In genomic region chr17:39069114-39069756, GRCh38 we compare ENCODE assay signal across 9 cellular contexts.
DNase-seq lines count a peak whose midpoint lies in the region; ATAC-seq, FAIRE-seq and TF ChIP-seq lines count a peak whose summit lies in the region.
"Had no signal": no experiment of that assay in that cellular context is flagged by ENCODE, and none has a peak within 500 bp of the region (broad histone marks: within the 10 kb centered on the region; RNA-seq: fewer than 3 reads in every experiment).

No MANE protein-coding gene starts in this region.

- FAIRE-seq in keratinocyte (lab: Jason Lieb, UNC) = peak; percentile 65

- H3K79me2 ChIP-seq in keratinocyte (ENCODE audit: control insufficient read depth, insufficient read depth, low read length) = no peaks in the 10 kb centered on the region

- H4K20me1 ChIP-seq in keratinocyte (ENCODE audit: control insufficient read depth, extremely low read depth, insufficient read depth, low read length) = no peaks in the 10 kb centered on the region

- DNase-seq in CD8-positive, alpha-beta memory T cell = peak in 3 of 5 donors; percentile 44 to 56 (median 52)
- DNase-seq in GM20000 (ENCODE audit: low spot score) (peak; percentile 68), NCI-H82 (lab: John Stamatoyannopoulos, UW) (peak; percentile 92), body of pancreas (peak; percentile 15 to 55 (median 34)), keratinocyte (ENCODE audit: low read depth, low spot score) (no peak), tibial artery (no peak)
- DNase-seq in stimulated activated CD4-positive, alpha-beta T cell treated with anti-CD3 and anti-CD28 coated beads, Interleukin-15, amount 100 ng/mL, for 24 hours = no peak

- H3K4me2 ChIP-seq in keratinocyte (ENCODE audit: control insufficient read depth, extremely low read depth, insufficient read depth, low read depth, low read length) = no peak overlapping the region

- peaks cover 3 to 5% (median 5%) of the 10 kb centered on the region in 3 donors for H3K4me1 Mint-ChIP-seq in CD8-positive, alpha-beta memory T cell

- no peaks in the 10 kb centered on the region for H3K9me3 ChIP-seq in CD8-positive, alpha-beta memory T cell (ENCODE audit: low read length)
- no peaks in the 10 kb centered on the region for H3K9me3 ChIP-seq in body of pancreas
- H3K9me3 ChIP-seq in keratinocyte (ENCODE audit: control insufficient read depth, low read depth, low read length) = no peaks in the 10 kb centered on the region
- H3K9me3 ChIP-seq in tibial artery = no peaks in the 10 kb centered on the region

- no peaks in the 10 kb centered on the region for H3K27me3 Mint-ChIP-seq in CD8-positive, alpha-beta memory T cell
- H3K27me3 Mint-ChIP-seq: natural killer cell treated with Interleukin-12 subunit alpha and Interleukin-12 subunit beta and Interleukin-15 and Interleukin-18, amount 100 ng/mL, for 72 hours had no signal

- H3K4me3 Mint-ChIP-seq in CD8-positive, alpha-beta memory T cell = no peak overlapping the region
- H3K4me3 Mint-ChIP-seq: natural killer cell treated with Interleukin-12 subunit alpha and Interleukin-12 subunit beta and Interleukin-15 and Interleukin-18, amount 100 ng/mL, for 72 hours had no signal

- peaks cover 0 to 15% (median 3%) of the 10 kb centered on the region in 3 donors for H3K36me3 Mint-ChIP-seq in CD8-positive, alpha-beta memory T cell
- H3K36me3 Mint-ChIP-seq: natural killer cell treated with Interleukin-12 subunit alpha and Interleukin-12 subunit beta and Interleukin-15 and Interleukin-18, amount 100 ng/mL, for 72 hours had no signal

- no peaks in the 10 kb centered on the region for H3K36me3 ChIP-seq in CD8-positive, alpha-beta memory T cell (ENCODE audit: insufficient read depth, low read length)
- H3K36me3 ChIP-seq in body of pancreas (replicated peaks in 1 of 2; ENCODE audit: insufficient read depth in 1 of 2, low read depth in 2 of 2) (no peaks in the 10 kb centered on the region), keratinocyte (ENCODE audit: control insufficient read depth in 2 of 2, extremely low read depth in 1 of 2, insufficient read depth in 2 of 2, low read length in 2 of 2) (no peaks in the 10 kb centered on the region), tibial artery (no peaks in the 10 kb centered on the region)

- dilution Hi-C loops in keratinocyte (cut with MboI; ENCODE audit: extremely low pct_ligation_motif_present, low sequenced_read_pairs) = no loop called here

- no peak overlapping the region for H3K9ac ChIP-seq in keratinocyte (ENCODE audit: control insufficient read depth, extremely low read depth, insufficient read depth, low read length)

- no peak for TF ChIP-seq POLR2A in body of pancreas (IDR thresholded peaks at IDR 0.05)

- H3K27me3 ChIP-seq in CD8-positive, alpha-beta memory T cell (ENCODE audit: insufficient read depth, low read length, poor library complexity, severe bottlenecking) = no peaks in the 10 kb centered on the region
- H3K27me3 ChIP-seq in body of pancreas = no peaks in the 10 kb centered on the region
- H3K27me3 ChIP-seq in keratinocyte (ENCODE audit: control insufficient read depth, extremely low read depth, insufficient read depth, low read length) = peaks cover 4% of the 10 kb centered on the region
- peaks cover 0 to 7% of the 10 kb centered on the region in 2 donors for H3K27me3 ChIP-seq in tibial artery

- no peak overlapping the region for H2AFZ ChIP-seq in keratinocyte (ENCODE audit: control insufficient read depth, low read length)

- ATAC-seq in body of pancreas (peak; percentile 68), GM21515 (IDR thresholded peaks at IDR 0.05; ENCODE audit: unreplicated experiment) (no peak)

- peak; percentile 62 for TF ChIP-seq CTCF in GM20000 (IDR thresholded peaks at IDR 0.05; ENCODE audit: extremely low read depth, missing control alignments)
- TF ChIP-seq CTCF in body of pancreas (IDR thresholded peaks at IDR 0.05) = peak; percentile 47 to 75 (median 68)
- TF ChIP-seq CTCF in keratinocyte (optimal IDR thresholded peaks at IDR 0.05 in 1 of 3, IDR thresholded peaks at IDR 0.05 in 1 of 3, conservative IDR thresholded peaks at IDR 0.05 in 1 of 3; ENCODE audit: extremely low read depth in 1 of 3, insufficient read depth in 2 of 3, low read length in 3 of 3) = peak; percentile 73 to 78 (median 76)
- peak; percentile 34 to 49 for TF ChIP-seq CTCF in tibial artery (IDR thresholded peaks at IDR 0.05)

- no peaks in the 10 kb centered on the region for H3K9me3 Mint-ChIP-seq in CD8-positive, alpha-beta memory T cell
- H3K9me3 Mint-ChIP-seq: natural killer cell treated with Interleukin-12 subunit alpha and Interleukin-12 subunit beta and Interleukin-15 and Interleukin-18, amount 100 ng/mL, for 72 hours had no signal

- no peaks in the 10 kb centered on the region for H3K9me1 ChIP-seq in keratinocyte (ENCODE audit: control insufficient read depth, extremely low read depth, insufficient read depth, low read length)

- no peak overlapping the region for H3K4me3 ChIP-seq in CD8-positive, alpha-beta memory T cell (ENCODE audit: low read length)
- H3K4me3 ChIP-seq in body of pancreas = no peak overlapping the region
- no peak overlapping the region for H3K4me3 ChIP-seq in keratinocyte (ENCODE audit: control insufficient read depth in 2 of 3, extremely low read depth in 1 of 3, insufficient read depth in 2 of 3, low read depth in 1 of 3, low read length in 3 of 3)
- no peak overlapping the region for H3K4me3 ChIP-seq in tibial artery

- POLR2A ChIA-PET in CD8-positive, alpha-beta memory T cell (lab: Charles Lee) = no interaction called here

- no peaks in the 10 kb centered on the region for H3K4me1 ChIP-seq in CD8-positive, alpha-beta memory T cell (ENCODE audit: insufficient read depth, low read length)
- H3K4me1 ChIP-seq in body of pancreas = no peaks in the 10 kb centered on the region
- peaks cover 19% of the 10 kb centered on the region for H3K4me1 ChIP-seq in keratinocyte (ENCODE audit: control insufficient read depth, extremely low read depth, insufficient read depth, low read length)
- H3K4me1 ChIP-seq in tibial artery = peaks cover 0 to 1% (median 0%) of the 10 kb centered on the region in 4 donors

- intact Hi-C loops in body of pancreas (cut with DNase I) = no loop called here
- intact Hi-C loops in tibial artery (cut with DNase I; ENCODE audit: low total_unique reads) = loop anchor here (10.0 kb wide), 1 partner anchor 76 kb away; no protein-coding TSS in a partner anchor

- WGBS in body of pancreas, 2 donors = 41 to 47% methylated on average over 7 to 8 of the region's 8 CpGs

- H3K27ac ChIP-seq in CD8-positive, alpha-beta memory T cell (ENCODE audit: low read depth, low read length) = no peak overlapping the region
- H3K27ac ChIP-seq in body of pancreas = no peak overlapping the region
- H3K27ac ChIP-seq in keratinocyte (ENCODE audit: control insufficient read depth, insufficient read depth, low read length) = no peak overlapping the region
- H3K27ac ChIP-seq in tibial artery = no peak overlapping the region

- CTCF ChIA-PET in CD8-positive, alpha-beta memory T cell (lab: Charles Lee) = interaction anchor here (0.8 to 1.5 kb wide), 8 partner anchors 16 to 110 kb away, joined by 3 to 21 read pairs (median 3); partner anchors contain the start of gene PLXDC1

- H3K27ac Mint-ChIP-seq in CD8-positive, alpha-beta memory T cell = peak overlapping the region in 2 of 8 donors; percentile 32 to 38
- H3K27ac Mint-ChIP-seq: natural killer cell treated with Interleukin-12 subunit alpha and Interleukin-12 subunit beta and Interleukin-15 and Interleukin-18, amount 100 ng/mL, for 72 hours had no signal

Comparison
In these comparisons a context has a peak if more than half of its experiments do, and no peak if none do; other contexts are left out.
1. DNase-seq: peak in CD8-positive, alpha-beta memory T cell (3 of 5), GM20000 (single experiment), NCI-H82 (single experiment) and body of pancreas (4 of 4); none in keratinocyte (single experiment), tibial artery (0 of 2) and stimulated activated CD4-positive, alpha-beta T cell treated with anti-CD3 and anti-CD28 coated beads, Interleukin-15, amount 100 ng/mL, for 24 hours (single experiment).
2. Peak in every context shown above with its lines, with median percentiles within 50 percentile points of each other: CTCF ChIP-seq.